In the genomic region with DNA sequence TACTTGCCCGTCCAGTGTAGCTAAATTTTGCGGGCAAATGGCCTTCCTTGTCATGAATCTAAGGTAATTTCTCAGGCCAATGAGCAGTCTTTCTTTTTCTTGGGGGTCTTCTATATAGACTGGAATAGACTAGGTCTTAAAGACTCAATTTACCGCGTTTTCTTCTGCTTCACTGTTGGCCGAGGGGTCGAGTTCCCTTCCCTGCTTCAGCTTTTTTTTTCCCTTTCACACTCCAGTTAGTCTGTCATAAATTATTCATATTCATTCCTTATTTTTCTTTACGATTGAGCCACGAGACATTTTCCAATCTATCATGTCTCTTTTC, we compare ENCODE assay signal across 8 cellular contexts. TPM values are rescaled to one million over a fixed set of nuclear protein-coding genes. Genes with fewer than 3 reads are reported as not detected.
DNase-seq lines count a peak whose midpoint lies in the region; ATAC-seq and TF ChIP-seq lines count a peak whose summit lies in the region.

No MANE protein-coding gene starts in this region.

- H3K9me3 Mint-ChIP-seq in HFFc6 (no peaks in the 10 kb centered on the region), brain (no peaks in the 10 kb centered on the region)

- no peak for TF ChIP-seq CTCF in HFFc6 (IDR thresholded peaks at IDR 0.05)
- no peak for TF ChIP-seq CTCF in brain (conservative IDR thresholded peaks at IDR 0.05)

- H3K27me3 ChIP-seq in ACC112 (ENCODE audit: insufficient read depth, low read length) (no peaks in the 10 kb centered on the region), mononuclear cell (ENCODE audit: insufficient read depth, low read length) (peaks cover 31% of the 10 kb centered on the region)

- DNase-seq in HFFc6 (no peak), NCI-H345 (lab: John Stamatoyannopoulos, UW) (no peak), DMS114 treated with DMSO at 0.1 percent for 48 hours (lab: John Stamatoyannopoulos, UW; ENCODE audit: unreplicated experiment) (no peak)

- no peak for ATAC-seq in HG03045 (IDR thresholded peaks at IDR 0.05; ENCODE audit: unreplicated experiment)
- no peak for ATAC-seq in HG03025 (IDR thresholded peaks at IDR 0.05; ENCODE audit: low FRiP score, unreplicated experiment)

- no peaks in the 10 kb centered on the region for H3K9me3 ChIP-seq in mononuclear cell (ENCODE audit: low read depth, low read length)

- peak overlapping the region; percentile 45; the same call in 1 of the 2 replicates for H3K27ac ChIP-seq in ACC112 (ENCODE audit: low read depth, low read length)

- H3K36me3 Mint-ChIP-seq in HFFc6 (ENCODE audit: low read depth): peaks cover 11% of the 10 kb centered on the region
- peaks cover 24% of the 10 kb centered on the region for H3K36me3 Mint-ChIP-seq in brain

- H3K27me3 Mint-ChIP-seq in HFFc6 (ENCODE audit: insufficient read depth): peaks cover 18% of the 10 kb centered on the region
- peaks cover 13% of the 10 kb centered on the region for H3K27me3 Mint-ChIP-seq in brain

- H3K4me1 Mint-ChIP-seq in HFFc6 (ENCODE audit: low read depth) (peaks cover 9% of the 10 kb centered on the region), brain (peaks cover 41% of the 10 kb centered on the region)

- no peaks in the 10 kb centered on the region for H3K36me3 ChIP-seq in ACC112 (ENCODE audit: insufficient read depth, low read length)

- peaks cover 37% of the 10 kb centered on the region for H3K79me2 ChIP-seq in ACC112 (ENCODE audit: control insufficient read depth, insufficient read depth, low read length, unreplicated experiment)

- peak overlapping the region; percentile 85 for H2AFZ ChIP-seq in ACC112 (ENCODE audit: low read length, unreplicated experiment)

- H3K4me3 ChIP-seq in ACC112 (ENCODE audit: low read depth, low read length) (peak overlapping the region; percentile 96), mononuclear cell (ENCODE audit: low read length) (peak overlapping the region; percentile 90)

- H3K4me1 ChIP-seq in ACC112 (ENCODE audit: control insufficient read depth, insufficient read depth, low read length, unreplicated experiment) (peaks cover 6% of the 10 kb centered on the region), mononuclear cell (ENCODE audit: insufficient read depth, low read length) (peaks cover 9% of the 10 kb centered on the region)

- H3K27ac Mint-ChIP-seq in HFFc6 (peak overlapping the region; percentile 97), brain (peak overlapping the region; percentile 89 to 99 (median 96))

- H3K4me3 Mint-ChIP-seq in HFFc6 (peak overlapping the region; percentile 100), brain (peak overlapping the region; percentile 96 to 100 (median 99))

RNA-seq across cellular contexts. Expression of a gene that starts 0.3 kb away (rescaled TPM):
- total RNA-seq in HFFc6 (2021; fragmentation: NEBNext Ultra II Directional; extraction: Animal tissue kit (Norgen Biotek cat#: 25700)): 10 to 100 TPM; 37.1 to 45.2 (median 41.0) TPM
- 5.1 TPM for polyA plus RNA-seq in brain (ENCODE audit: insufficient read depth, low read depth, low replicate concordance)
- 21.0 TPM for total RNA-seq in mononuclear cell

RNA-seq across cellular contexts. Expression of a gene that starts 1.2 kb away (rescaled TPM):
- 1 to 10 TPM in 4 of 6 experiments, under 1 TPM in 2; 0.81 to 4.8 (median 1.1) TPM for total RNA-seq in HFFc6 (2021; fragmentation: NEBNext Ultra II Directional; extraction: Animal tissue kit (Norgen Biotek cat#: 25700))
- polyA plus RNA-seq in brain (ENCODE audit: insufficient read depth, low read depth, low replicate concordance): 1.9 TPM
- total RNA-seq in mononuclear cell: 0.21 TPM

RNA-seq across cellular contexts. Expression of a gene that starts 12.0 kb away (rescaled TPM):
- 10 to 100 TPM; 14.9 to 20.3 (median 17.5) TPM for total RNA-seq in HFFc6 (2021; fragmentation: NEBNext Ultra II Directional; extraction: Animal tissue kit (Norgen Biotek cat#: 25700))
- 4.9 TPM for polyA plus RNA-seq in brain (ENCODE audit: insufficient read depth, low read depth, low replicate concordance)
- 3.6 TPM for total RNA-seq in mononuclear cell
